In genomic region chr6:133353061-133353460, GRCh38 we compare ENCODE assay signal across 23 cellular contexts.
DNase-seq lines count a peak whose midpoint lies in the region; ATAC-seq and TF ChIP-seq lines count a peak whose summit lies in the region.
"Had no signal": no experiment of that assay in that cellular context is flagged by ENCODE, and none has a peak within 500 bp of the region (broad histone marks: within the 10 kb centered on the region; RNA-seq: fewer than 3 reads in every experiment).

No MANE protein-coding gene starts in this region.

- ATAC-seq in Right ventricle myocardium superior (ENCODE audit: poor library complexity) (peak; percentile 58), psoas muscle (peak; percentile 83 to 91 (median 88)), gastrocnemius medialis (peak; percentile 88 to 94)
- ATAC-seq: GM12878 had no signal

- TF ChIP-seq CTCF in right atrium auricular region (IDR thresholded peaks at IDR 0.05) (no peak), psoas muscle (IDR thresholded peaks at IDR 0.05) (no peak), gastrocnemius medialis (IDR thresholded peaks at IDR 0.05 in 4 of 5, conservative IDR thresholded peaks at IDR 0.05 in 1 of 5) (no peak)

- H3K9me3 ChIP-seq in right atrium auricular region (no peaks in the 10 kb centered on the region), psoas muscle (no peaks in the 10 kb centered on the region), gastrocnemius medialis (no peaks in the 10 kb centered on the region)
- H3K9me3 ChIP-seq: BE2C had no signal

- no peak overlapping the region for H3K4me3 ChIP-seq in right atrium auricular region
- H3K4me3 ChIP-seq in psoas muscle: no peak overlapping the region
- H3K4me3 ChIP-seq in gastrocnemius medialis: no peak overlapping the region
- H3K4me3 ChIP-seq: BLaER1, GM12878 had no signal

- intact Hi-C loops in Right ventricle myocardium superior (cut with DNase I): no loop called here
- intact Hi-C loops in psoas muscle (cut with DNase I): no loop called here
- intact Hi-C loops in gastrocnemius medialis (cut with DNase I; ENCODE audit: low total_unique reads): no loop called here

- DNase-seq in Right ventricle myocardium superior (no peak), right atrium auricular region (ENCODE audit: low spot score) (no peak), psoas muscle (no peak), gastrocnemius medialis (no peak), HuH-7 (ENCODE audit: low spot score) (no peak), foreskin melanocyte (no peak)
- DNase-seq: 8988T; ACHN; BE2C; C1 segment of cervical spinal cord; CD4-positive, alpha-beta memory T cell; CD4-positive, CD25-positive, alpha-beta regulatory T cell; CD8-positive, alpha-beta memory T cell; COR-L47; DMS 273 treated with DMSO at 0.1 percent for 48 hours; DMS153; DMS53; DMS79; DND-41; EL; GDM1 had no signal

- H3K27ac ChIP-seq in right atrium auricular region: no peak overlapping the region
- H3K27ac ChIP-seq in psoas muscle: peak overlapping the region; percentile 65
- peak overlapping the region; percentile 54 to 77 (median 74) for H3K27ac ChIP-seq in gastrocnemius medialis
- H3K27ac ChIP-seq: BLaER1 had no signal

- no peaks in the 10 kb centered on the region for H3K4me1 ChIP-seq in right atrium auricular region
- peaks cover 54% of the 10 kb centered on the region for H3K4me1 ChIP-seq in psoas muscle
- H3K4me1 ChIP-seq in gastrocnemius medialis: peaks cover 58 to 66% of the 10 kb centered on the region in 2 donors
- H3K4me1 ChIP-seq: BLaER1 had no signal

- 0 to 35% (median 21%) methylated on average over 1 of the region's 1 CpG for WGBS in psoas muscle, 3 donors

- no peaks in the 10 kb centered on the region for H3K36me3 ChIP-seq in right atrium auricular region
- H3K36me3 ChIP-seq in psoas muscle (ENCODE audit: insufficient read depth in 1 of 2, low read depth in 1 of 2): no peaks in the 10 kb centered on the region
- H3K36me3 ChIP-seq in gastrocnemius medialis: no peaks in the 10 kb centered on the region
- H3K36me3 ChIP-seq: BE2C had no signal

- H3K27me3 ChIP-seq in right atrium auricular region (no peaks in the 10 kb centered on the region), psoas muscle (ENCODE audit: insufficient read depth in 3 of 3, low read length in 2 of 3) (no peaks in the 10 kb centered on the region), gastrocnemius medialis (no peaks in the 10 kb centered on the region)
- H3K27me3 ChIP-seq: BE2C, BLaER1 had no signal

- in situ Hi-C loops in gastrocnemius medialis (cut with MboI; ENCODE audit: low sequenced_read_pairs in 4 of 4): loop anchor here in 1 of 4 donors (10.0 kb wide), 1 partner anchor 108 kb away; the partner anchor contains the start of gene EYA4

- no peak for TF ChIP-seq POLR2A in gastrocnemius medialis (IDR thresholded peaks at IDR 0.05)

Comparison
In these comparisons a context has a peak if more than half of its experiments do, and no peak if none do; other contexts are left out.
1. H3K27ac ChIP-seq: peak in psoas muscle (single experiment) and gastrocnemius medialis (4 of 4); none in right atrium auricular region (0 of 2).
2. Peak in every context shown above with its lines, with median percentiles within 50 percentile points of each other: ATAC-seq.